Comparison of ENCODE assay signal across 20 cellular contexts in the genomic region with DNA sequence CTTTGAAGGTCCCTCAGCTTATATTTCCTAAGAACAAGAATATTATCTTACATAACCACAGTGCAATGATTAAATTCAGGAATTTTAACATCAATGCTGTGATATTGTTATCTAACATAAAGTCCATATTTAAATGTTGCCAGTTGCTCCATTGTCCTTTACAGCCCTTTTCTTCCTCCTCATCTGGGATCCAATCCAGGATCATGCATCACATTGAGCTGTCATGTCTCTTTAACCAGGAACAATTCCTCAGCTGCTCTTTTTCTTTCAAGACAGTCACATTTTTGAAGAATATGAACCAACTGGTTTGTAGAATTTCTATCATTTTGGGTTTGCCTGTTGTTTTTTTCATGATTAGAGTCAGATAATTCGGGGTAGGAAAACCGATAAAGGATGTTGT. TPM values are rescaled to one million over a fixed set of nuclear protein-coding genes. Genes with fewer than 3 reads are reported as not detected.
DNase-seq lines count a peak whose midpoint lies in the region; ATAC-seq, FAIRE-seq and TF ChIP-seq lines count a peak whose summit lies in the region.
"Had no signal": no experiment of that assay in that cellular context is flagged by ENCODE, and none has a peak within 500 bp of the region (broad histone marks: within the 10 kb centered on the region; RNA-seq: fewer than 3 reads in every experiment).

No MANE protein-coding gene starts in this region.

- H3K36me3 ChIP-seq in BE2C (no peaks in the 10 kb centered on the region), mesenchymal stem cell (ENCODE audit: control insufficient read depth in 1 of 2, insufficient read depth in 2 of 2, low read depth in 1 of 2, low read length in 2 of 2) (no peaks in the 10 kb centered on the region), pancreas (no peaks in the 10 kb centered on the region)
- H3K36me3 ChIP-seq: HAP-1 had no signal

- peaks cover 68% of the 10 kb centered on the region for H3K4me1 Mint-ChIP-seq in activated naive CD4-positive, alpha-beta T cell treated with anti-CD3 and anti-CD28 coated beads, Interleukin-2, amount 50 U/mL, for 24 hours

- H3K27ac ChIP-seq in VCaP, result peak overlapping the region; percentile 89; the same call in 1 of the 2 replicates
- no peak overlapping the region for H3K27ac ChIP-seq in mesenchymal stem cell (ENCODE audit: low read length, poor library complexity, severe bottlenecking)
- H3K27ac ChIP-seq in pancreas, result peak overlapping the region in 1 of 4 donors; percentile 60

- no peak overlapping the region for H2BK15ac ChIP-seq in mesenchymal stem cell (ENCODE audit: low read depth, poor library complexity, severe bottlenecking)

- no peak overlapping the region for H3K9ac ChIP-seq in mesenchymal stem cell (ENCODE audit: low read length)

- H3K4ac ChIP-seq in mesenchymal stem cell (ENCODE audit: low read depth in 1 of 2, low read length in 2 of 2), result no peak overlapping the region

- H3K4me3 ChIP-seq in fibroblast of pulmonary artery (replicated peaks; ENCODE audit: low read depth, low read length) (no peak overlapping the region), BE2C (ENCODE audit: low read depth, low read length) (no peak overlapping the region), mesenchymal stem cell (ENCODE audit: insufficient read depth in 1 of 2, low read depth in 1 of 2, low read length in 2 of 2) (no peak overlapping the region), pancreas (no peak overlapping the region)
- H3K4me3 ChIP-seq: HAP-1 had no signal

- intact Hi-C loops in pancreas (cut with DNase I), result loop anchor here in 1 of 3 donors (10.0 kb wide), 1 partner anchor 138 kb away; no protein-coding TSS in a partner anchor

- FAIRE-seq in pancreas (lab: Jason Lieb, UNC), result no peak

- H3K9me3 Mint-ChIP-seq in activated naive CD4-positive, alpha-beta T cell treated with anti-CD3 and anti-CD28 coated beads, Interleukin-2, amount 50 U/mL, for 24 hours, result peaks cover 9% of the 10 kb centered on the region
- H3K9me3 Mint-ChIP-seq: immature natural killer cell had no signal

- no peak overlapping the region for H2BK5ac ChIP-seq in mesenchymal stem cell (ENCODE audit: low read depth, low read length, poor library complexity, severe bottlenecking)

- no peak overlapping the region for H3K23ac ChIP-seq in mesenchymal stem cell (ENCODE audit: low read length in 2 of 2)

- no peak overlapping the region for H2BK120ac ChIP-seq in mesenchymal stem cell (ENCODE audit: low read depth, low read length)

- H3K27ac Mint-ChIP-seq in activated naive CD4-positive, alpha-beta T cell treated with anti-CD3 and anti-CD28 coated beads, Interleukin-2, amount 50 U/mL, for 24 hours, result peak overlapping the region; percentile 100

- peak overlapping the region; percentile 84 for H3K4me3 Mint-ChIP-seq in activated naive CD4-positive, alpha-beta T cell treated with anti-CD3 and anti-CD28 coated beads, Interleukin-2, amount 50 U/mL, for 24 hours

- no peak overlapping the region for H4K91ac ChIP-seq in mesenchymal stem cell (ENCODE audit: low read length)

- H3K79me1 ChIP-seq in mesenchymal stem cell (replicated peaks; ENCODE audit: low read length, poor library complexity, severe bottlenecking), result no peaks in the 10 kb centered on the region

- H3K4me1 ChIP-seq in BE2C (no peaks in the 10 kb centered on the region), mesenchymal stem cell (ENCODE audit: control insufficient read depth, insufficient read depth, low read depth, low read length) (no peaks in the 10 kb centered on the region), pancreas (peaks cover 10 to 27% (median 15%) of the 10 kb centered on the region in 3 donors)

- no peak for DNase-seq in activated naive CD4-positive, alpha-beta T cell (lab: John Stamatoyannopoulos, UW)
- DNase-seq in fibroblast of pulmonary artery (ENCODE audit: low read depth) (peak; percentile 75), BE2C (no peak), mesenchymal stem cell (no peak), pancreas (no peak)
- DNase-seq in stimulated activated CD4-positive, alpha-beta T cell treated with anti-CD3 and anti-CD28 coated beads, Interleukin-12 subunit alpha, Interleukin-12 subunit beta, amount 100 ng/mL, for 4 hours, result no peak
- DNase-seq: amygdala; immature natural killer cell; mammary epithelial cell; NCI-H1105; NK-92 treated with Interleukin-12 subunit alpha and Interleukin-12 subunit beta, amount 100 ng/mL, for 24 hours; right cardiac atrium; Right ventricle myocardium superior; stimulated activated CD4-positive, alpha-beta T cell treated with anti-CD3 and anti-CD28 coated beads, Interleukin-2, amount 100 ng/mL, for 24 hours; stimulated activated CD8-positive, alpha-beta memory T cell treated with anti-CD3 and anti-CD28 coated beads, Interleukin-4, amount 100 ng/mL, for 48 hours; trophoblast cell had no signal

- no peak overlapping the region for H4K8ac ChIP-seq in mesenchymal stem cell (ENCODE audit: low read length)

- peaks cover 5% of the 10 kb centered on the region for H3K36me3 Mint-ChIP-seq in activated naive CD4-positive, alpha-beta T cell treated with anti-CD3 and anti-CD28 coated beads, Interleukin-2, amount 50 U/mL, for 24 hours
- H3K36me3 Mint-ChIP-seq: immature natural killer cell had no signal

- WGBS in mesenchymal stem cell, result 100% methylated on average over 2 of the region's 2 CpGs
- WGBS in pancreas, 2 donors, result 46 to 71% methylated on average over 2 of the region's 2 CpGs

- no peak overlapping the region for H2BK12ac ChIP-seq in mesenchymal stem cell (ENCODE audit: low read length in 2 of 2)

- no peak overlapping the region for H2AK5ac ChIP-seq in mesenchymal stem cell (ENCODE audit: low read length, severe bottlenecking)

- H3K18ac ChIP-seq in mesenchymal stem cell (ENCODE audit: low read depth in 1 of 2, low read length in 2 of 2), result no peak overlapping the region

- TF ChIP-seq CTCF in VCaP (conservative IDR thresholded peaks at IDR 0.05) (no peak), fibroblast of pulmonary artery (IDR thresholded peaks at IDR 0.05; ENCODE audit: low read length, missing control alignments) (no peak), BE2C (IDR thresholded peaks at IDR 0.05; ENCODE audit: low read depth, low read length) (no peak), pancreas (IDR thresholded peaks at IDR 0.05) (no peak)

- no peak for ATAC-seq in pancreas
- ATAC-seq: right cardiac atrium had no signal

- no peak overlapping the region for H2AFZ ChIP-seq in mesenchymal stem cell (ENCODE audit: low read depth, low read length)

- H3K4me2 ChIP-seq in mesenchymal stem cell (ENCODE audit: low read length, poor library complexity, severe bottlenecking), result no peak overlapping the region

- no peaks in the 10 kb centered on the region for H3K27me3 ChIP-seq in BE2C
- peaks cover 0 to 3% of the 10 kb centered on the region in 2 experiments for H3K27me3 ChIP-seq in mesenchymal stem cell (ENCODE audit: control insufficient read depth in 1 of 2, insufficient read depth in 1 of 2, low read length in 2 of 2)
- no peaks in the 10 kb centered on the region for H3K27me3 ChIP-seq in pancreas

- no peaks in the 10 kb centered on the region for H3K27me3 Mint-ChIP-seq in activated naive CD4-positive, alpha-beta T cell treated with anti-CD3 and anti-CD28 coated beads, Interleukin-2, amount 50 U/mL, for 24 hours

- no peak overlapping the region for H3K14ac ChIP-seq in mesenchymal stem cell (ENCODE audit: low read length in 2 of 2)

- H3K9me3 ChIP-seq in BE2C, result no peaks in the 10 kb centered on the region
- no peaks in the 10 kb centered on the region for H3K9me3 ChIP-seq in mesenchymal stem cell (ENCODE audit: control insufficient read depth, low read length)
- H3K9me3 ChIP-seq in pancreas, result no peaks in the 10 kb centered on the region

RNA-seq across cellular contexts. Expression of a gene that starts 12.0 kb away (rescaled TPM):
- polyA plus RNA-seq in BE2C (2012; ENCODE audit: insufficient read depth, insufficient read length, low read depth), result 656 TPM
- polyA plus RNA-seq in mesenchymal stem cell (2013, experiment 1 of 2), result 9,006 TPM
- 8,811 TPM for polyA plus RNA-seq in mesenchymal stem cell (2013, experiment 2 of 2)
- 1,000 to 10,000 TPM in 2 of 6 donors, 100 to 1,000 TPM in 4; 460 to 1,697 (median 685) TPM for total RNA-seq in pancreas
- polyA plus RNA-seq in pancreas, result 1,000 to 10,000 TPM; 2,074 to 2,276 TPM

RNA-seq across cellular contexts. Expression of a gene that starts 57.5 kb away (rescaled TPM):
- not detected for polyA plus RNA-seq in BE2C (2012; ENCODE audit: insufficient read depth, insufficient read length, low read depth)
- 0.07 TPM for polyA plus RNA-seq in mesenchymal stem cell (2013, experiment 1 of 2)
- polyA plus RNA-seq in mesenchymal stem cell (2013, experiment 2 of 2), result 0.04 TPM
- not detected for total RNA-seq in pancreas
- not detected for polyA plus RNA-seq in pancreas
- total RNA-seq: chondrocyte, mammary epithelial cell, right cardiac atrium had no signal
- polyA plus RNA-seq: immature natural killer cell, mammary epithelial cell had no signal
